ENCODE assay signal across 9 cellular contexts in genomic region chr21:36747815-36748381, GRCh38. TPM values are rescaled to one million over a fixed set of nuclear protein-coding genes. Genes with fewer than 3 reads are reported as not detected.
A peak's percentile ranks its signal among the peaks of the same experiment; 100 is the strongest.
DNase-seq lines count a peak whose midpoint lies in the region; ATAC-seq and TF ChIP-seq lines count a peak whose summit lies in the region.
"Had no signal": no experiment of that assay in that cellular context is flagged by ENCODE, and none has a peak within 500 bp of the region (broad histone marks: within the 10 kb centered on the region; RNA-seq: fewer than 3 reads in every experiment).

No MANE protein-coding gene starts in this region.

- H3K27me3 ChIP-seq in body of pancreas (no peaks in the 10 kb centered on the region), PC-3 (ENCODE audit: low read length) (no peaks in the 10 kb centered on the region)

- peak overlapping the region in 1 of 2 donors; percentile 31 for H3K4me3 ChIP-seq in body of pancreas
- H3K4me3 ChIP-seq in PC-3 (ENCODE audit: low read length), result no peak overlapping the region

- no peak for TF ChIP-seq POLR2A in body of pancreas (IDR thresholded peaks at IDR 0.05)

- 8 to 40% methylated on average over 2 to 69 of the region's 80 CpGs for WGBS in body of pancreas, 2 donors

- ATAC-seq in body of pancreas (peak; percentile 89), PC-3 (no peak)

- H4K20me1 ChIP-seq in PC-3 (ENCODE audit: low read length), result no peaks in the 10 kb centered on the region

- H3K9me3 ChIP-seq in body of pancreas (no peaks in the 10 kb centered on the region), PC-3 (ENCODE audit: low read length) (no peaks in the 10 kb centered on the region)

- no peak overlapping the region for H2AFZ ChIP-seq in PC-3 (ENCODE audit: low read length)

- H3K4me1 ChIP-seq in body of pancreas (peaks cover 17% of the 10 kb centered on the region), PC-3 (ENCODE audit: insufficient read depth, low read length) (no peaks in the 10 kb centered on the region)

- BruUV-seq in PC-3 (replicated peaks; lab: Mats Ljungman, UMichigan), result no TSS peak

- CTCF ChIA-PET in PC-3 (lab: Charles Lee), result no interaction called here

- H3K9ac ChIP-seq in PC-3 (ENCODE audit: low read length), result no peak overlapping the region

- POLR2A ChIA-PET in PC-3 (lab: Charles Lee; ENCODE audit: unreplicated experiment), result no interaction called here

- no peaks in the 10 kb centered on the region for H3K79me2 ChIP-seq in PC-3 (ENCODE audit: low read length)

- no peak overlapping the region for H3K4me2 ChIP-seq in PC-3 (ENCODE audit: low read length)

- H3F3A ChIP-seq in PC-3 (ENCODE audit: low read length, unreplicated experiment), result no peaks in the 10 kb centered on the region

- H3K36me3 ChIP-seq in body of pancreas (replicated peaks in 1 of 2; ENCODE audit: insufficient read depth in 1 of 2, low read depth in 2 of 2) (no peaks in the 10 kb centered on the region), PC-3 (ENCODE audit: low read depth, low read length) (peaks cover 50% of the 10 kb centered on the region)

- intact Hi-C loops in body of pancreas (cut with DNase I), result no loop called here
- intact Hi-C loops in PC-3 (cut with micrococcal nuclease), result no loop called here

- TF ChIP-seq CTCF in body of pancreas (IDR thresholded peaks at IDR 0.05), result peak in 3 of 7 experiments; percentile 50 to 76 (median 66)
- TF ChIP-seq CTCF in PC-3 (conservative IDR thresholded peaks at IDR 0.05; ENCODE audit: low read depth, low read length), result no peak

- peak; percentile 15 for DNase-seq in NCI-H2107 treated with DMSO at 0.1 percent for 48 hours (lab: John Stamatoyannopoulos, UW; ENCODE audit: unreplicated experiment)
- no peak for DNase-seq in NCI-H2107 (lab: John Stamatoyannopoulos, UW)
- DNase-seq in NCI-H748 (lab: John Stamatoyannopoulos, UW; ENCODE audit: unreplicated experiment), result peak; percentile 73
- DNase-seq in body of pancreas, result peak; percentile 52 to 78 (median 63)
- peak; percentile 81 for DNase-seq in islet precursor cell
- DNase-seq in stimulated activated CD4-positive, alpha-beta T cell treated with anti-CD3 and anti-CD28 coated beads, Interleukin-1b, Interleukin-23, amount 100 ng/mL, for 48 hours, result peak; percentile 50
- DNase-seq in PC-3, result no peak
- no peak for DNase-seq in NCI-H146 treated with DMSO at 0.1 percent for 48 hours (lab: John Stamatoyannopoulos, UW; ENCODE audit: unreplicated experiment)

- no peaks in the 10 kb centered on the region for H3K9me2 ChIP-seq in PC-3 (replicated peaks; ENCODE audit: low read length)

- H3K27ac ChIP-seq in body of pancreas (no peak overlapping the region), PC-3 (ENCODE audit: low read length) (no peak overlapping the region)
- H3K27ac ChIP-seq: C4-2B had no signal

RNA-seq across cellular contexts. Expression of gene SIM2, which starts 49.0 kb away (rescaled TPM):
- under 1 TPM in 1 of 2 donors, not detected in 1; 0.26 TPM for total RNA-seq in body of pancreas
- total RNA-seq in PC-3 (2014; rRNA removed), result 71.2 and 104 TPM in 2 replicates

Comparison
In these comparisons a context has a peak if more than half of its experiments do, and no peak if none do; other contexts are left out.
1. DNase-seq: peak in NCI-H2107 treated with DMSO at 0.1 percent for 48 hours (single experiment), NCI-H748 (single experiment), body of pancreas (4 of 4), islet precursor cell (single experiment) and stimulated activated CD4-positive, alpha-beta T cell treated with anti-CD3 and anti-CD28 coated beads, Interleukin-1b, Interleukin-23, amount 100 ng/mL, for 48 hours (single experiment); none in NCI-H2107 (single experiment), PC-3 (single experiment) and NCI-H146 treated with DMSO at 0.1 percent for 48 hours (single experiment).
2. RNA of gene SIM2, which starts 49.0 kb away (total RNA-seq): 71.2 to 104 TPM in PC-3; 0.26 TPM in body of pancreas; every median in the first group is over 10 times any median in the second.